Comparison of ENCODE assay signal across 9 cellular contexts in genomic region chr10:71966046-71967004, GRCh38. TPM values are rescaled to one million over a fixed set of nuclear protein-coding genes. Genes with fewer than 3 reads are reported as not detected.
DNase-seq lines count a peak whose midpoint lies in the region; ATAC-seq and TF ChIP-seq lines count a peak whose summit lies in the region.
"Had no signal": no experiment of that assay in that cellular context is flagged by ENCODE, and none has a peak within 500 bp of the region (broad histone marks: within the 10 kb centered on the region; RNA-seq: fewer than 3 reads in every experiment).

No MANE protein-coding gene starts in this region.

- no peak for TF ChIP-seq EP300 in suprapubic skin (IDR thresholded peaks at IDR 0.05)

- H3K9me3 ChIP-seq in right lobe of liver = no peaks in the 10 kb centered on the region
- H3K9me3 ChIP-seq in suprapubic skin = no peaks in the 10 kb centered on the region

- no peak overlapping the region for H3K27ac ChIP-seq in right lobe of liver
- H3K27ac ChIP-seq in suprapubic skin = peak overlapping the region; percentile 96

- H3K9me3 Mint-ChIP-seq in HFFc6 = no peaks in the 10 kb centered on the region

- in situ Hi-C loops in astrocyte of the spinal cord (cut with HindIII; ENCODE audit: low sequenced_read_pairs) = no loop called here

- peaks cover 5% of the 10 kb centered on the region for H3K27me3 Mint-ChIP-seq in HFFc6 (ENCODE audit: insufficient read depth)

- H3K4me1 Mint-ChIP-seq in HFFc6 (ENCODE audit: low read depth) = peaks cover 66% of the 10 kb centered on the region

- H3K4me1 ChIP-seq in right lobe of liver (peaks cover 0 to 14% (median 0%) of the 10 kb centered on the region in 4 donors), suprapubic skin (peaks cover 69% of the 10 kb centered on the region)

- H3K27ac Mint-ChIP-seq in HFFc6 = peak overlapping the region; percentile 91

- intact Hi-C loops in right lobe of liver (cut with DNase I) = no loop called here

- DNase-seq in HFFc6 = peak; percentile 72
- DNase-seq in astrocyte of the spinal cord (ENCODE audit: low read depth, low spot score) = no peak
- DNase-seq in right lobe of liver = no peak
- DNase-seq in suprapubic skin (ENCODE audit: low spot score in 2 of 2) = no peak
- DNase-seq in activated CD4-positive, CD25-positive, alpha-beta regulatory T cell (lab: John Stamatoyannopoulos, UW) = no peak
- DNase-seq in stimulated activated CD8-positive, alpha-beta memory T cell treated with anti-CD3 and anti-CD28 coated beads, Interleukin-4, amount 100 ng/mL, for 48 hours = no peak
- DNase-seq: activated effector memory CD4-positive, alpha-beta T cell treated with anti-CD3 and anti-CD28 coated beads, Interleukin-2, amount 50 U/mL, for 16 hours had no signal

- TF ChIP-seq CTCF in HFFc6 (IDR thresholded peaks at IDR 0.05) (no peak), astrocyte of the spinal cord (IDR thresholded peaks at IDR 0.05; ENCODE audit: low read depth, low read length) (no peak), right lobe of liver (IDR thresholded peaks at IDR 0.05) (no peak), suprapubic skin (IDR thresholded peaks at IDR 0.05) (no peak)

- ATAC-seq in right lobe of liver = no peak
- ATAC-seq in HG02852 (IDR thresholded peaks at IDR 0.05; ENCODE audit: unreplicated experiment) = no peak
- ATAC-seq in HG02884 (IDR thresholded peaks at IDR 0.05; ENCODE audit: unreplicated experiment) = no peak

- peaks cover 25% of the 10 kb centered on the region for H3K36me3 Mint-ChIP-seq in HFFc6 (ENCODE audit: low read depth)

- no peak for TF ChIP-seq POLR2A in right lobe of liver (IDR thresholded peaks at IDR 0.05)
- TF ChIP-seq POLR2A in suprapubic skin (IDR thresholded peaks at IDR 0.05) = no peak

- H3K4me3 ChIP-seq in astrocyte of the spinal cord (ENCODE audit: low read depth, low read length) = peak overlapping the region; percentile 79
- peak overlapping the region in 2 of 3 donors; percentile 40 to 51 for H3K4me3 ChIP-seq in right lobe of liver
- peak overlapping the region; percentile 77 for H3K4me3 ChIP-seq in suprapubic skin

- H3K4me3 Mint-ChIP-seq in HFFc6 = peak overlapping the region; percentile 98

- H3K27me3 ChIP-seq in right lobe of liver = no peaks in the 10 kb centered on the region
- H3K27me3 ChIP-seq in suprapubic skin = no peaks in the 10 kb centered on the region

- H3K36me3 ChIP-seq in right lobe of liver (no peaks in the 10 kb centered on the region), suprapubic skin (no peaks in the 10 kb centered on the region)

- 65% methylated on average over 5 of the region's 6 CpGs for WGBS in right lobe of liver (ENCODE audit: insufficient coverage, low coverage, low lambda C conversion rate, missing lambda C conversion rate)
- 57% methylated on average over 6 of the region's 6 CpGs for WGBS in suprapubic skin

RNA-seq across cellular contexts. Expression of gene CHST3, which starts 2.1 kb away (rescaled TPM):
- total RNA-seq in HFFc6 (2021; fragmentation: NEBNext Ultra II Directional; extraction: Animal tissue kit (Norgen Biotek cat#: 25700)) = 10 to 100 TPM; 34.9 to 48.1 (median 40.3) TPM
- total RNA-seq in right lobe of liver = 1 to 10 TPM in 5 of 6 experiments, under 1 TPM in 1; 0.81 to 2.5 (median 1.8) TPM
- 10 to 100 TPM; 17.9 to 29.3 (median 23.2) TPM for total RNA-seq in suprapubic skin

Comparison
In these comparisons a context has a peak if more than half of its experiments do, and no peak if none do; other contexts are left out.
1. RNA of gene CHST3, which starts 2.1 kb away (total RNA-seq): 34.9 to 48.1 TPM in HFFc6 and 17.9 to 29.3 TPM in suprapubic skin; 0.81 to 2.5 TPM in right lobe of liver; every median in the first group is over 4 times any median in the second.
2. Peak in every context shown above with its lines, with median percentiles within 50 percentile points of each other: H3K4me3 ChIP-seq.